In the genomic region with DNA sequence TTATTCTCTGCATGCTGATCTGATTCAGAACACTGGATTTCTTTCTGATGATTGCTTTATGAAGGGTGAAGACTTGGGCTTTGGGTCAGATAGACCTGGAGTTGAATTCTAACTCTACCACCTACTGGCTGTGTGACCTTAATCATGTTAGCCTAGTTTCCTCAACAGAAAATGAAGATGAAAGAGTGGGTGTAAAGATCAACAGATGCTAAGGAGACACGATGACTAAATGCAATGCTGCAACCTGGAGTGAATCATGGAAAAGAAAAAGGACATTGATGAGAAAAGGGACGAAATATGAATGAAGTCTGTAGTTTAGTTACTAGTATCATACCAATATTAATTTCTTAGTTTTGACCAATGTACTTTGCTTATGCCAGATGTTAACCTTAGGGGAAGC, we compare ENCODE assay signal across 20 cellular contexts. TPM values are rescaled to one million over a fixed set of nuclear protein-coding genes. Genes with fewer than 3 reads are reported as not detected.
"Had no signal": no experiment of that assay in that cellular context is flagged by ENCODE, and none has a peak within 500 bp of the region (broad histone marks: within the 10 kb centered on the region; RNA-seq: fewer than 3 reads in every experiment).

No MANE protein-coding gene starts in this region.

- DNase-seq: colonic mucosa; dermis blood vessel endothelial cell; erythroblast; gastrocnemius medialis; heart right ventricle; hypothalamus; kidney glomerular epithelial cell; mucosa of descending colon; sigmoid colon; stimulated activated CD4-positive, alpha-beta T cell treated with anti-CD3 and anti-CD28 coated beads, Interleukin-2, amount 100 ng/mL, for 24 hours; stimulated activated naive CD4-positive, alpha-beta T cell treated with Interleukin-2 at 50 U/mL for 16 hours; tibial artery; upper lobe of left lung had no signal

- FAIRE-seq: islet of Langerhans had no signal

- H3K4me1 ChIP-seq: colonic mucosa, gastrocnemius medialis, sigmoid colon, tibial artery, upper lobe of left lung, vagina had no signal

- H3K27ac Mint-ChIP-seq: naive thymus-derived CD8-positive, alpha-beta T cell had no signal

- H3K9me3 ChIP-seq: colonic mucosa, gastrocnemius medialis, mucosa of descending colon, sigmoid colon, tibial artery, upper lobe of left lung, vagina had no signal

- H3K36me3 ChIP-seq: colonic mucosa, gastrocnemius medialis, heart right ventricle, sigmoid colon, tibial artery, upper lobe of left lung, vagina had no signal

- H3K4me1 Mint-ChIP-seq: naive thymus-derived CD8-positive, alpha-beta T cell had no signal

- H3K27ac ChIP-seq: colonic mucosa, gastrocnemius medialis, heart right ventricle, sigmoid colon, skin epidermis, tibial artery, upper lobe of left lung, vagina had no signal

- H3K4me3 Mint-ChIP-seq: naive thymus-derived CD8-positive, alpha-beta T cell had no signal

- H3K4me3 ChIP-seq: colonic mucosa, gastrocnemius medialis, heart right ventricle, mucosa of descending colon, sigmoid colon, skin epidermis, tibial artery, upper lobe of left lung, vagina had no signal

- H3K27me3 ChIP-seq: upper lobe of left lung, vagina had no signal

- H3K36me3 Mint-ChIP-seq: naive thymus-derived CD8-positive, alpha-beta T cell had no signal

RNA-seq across cellular contexts. Expression of a gene that starts 53.8 kb away (rescaled TPM):
- total RNA-seq: dermis blood vessel endothelial cell; gastrocnemius medialis; lung microvascular endothelial cell; mucosa of descending colon; naive thymus-derived CD8-positive, alpha-beta T cell; osteocyte; pulmonary artery endothelial cell; upper lobe of left lung; vagina had no signal
- polyA plus RNA-seq: naive thymus-derived CD8-positive, alpha-beta T cell; sigmoid colon had no signal
